In genomic region chr3:45592830-45593707, GRCh38 we compare ENCODE assay signal across 1 cellular context.
TF ChIP-seq lines count a peak whose summit lies in the region.

No MANE protein-coding gene starts in this region.

TF ChIP-seq in K562, 482 proteins besides CTCF, POLR2A, EP300 and RAD21 (continued from another document):
- 0 out of 4 replicates have a peak, but pooled peaks of 1 of the 2 experiments have one; percentile 45 for TF ChIP-seq BCLAF1 (IDR thresholded peaks at IDR 0.05; ENCODE audit: borderline replicate concordance in 1 of 2, control insufficient read depth in 1 of 2, low read depth in 2 of 2, low read length in 1 of 2)
- TF ChIP-seq MBD2 (IDR thresholded peaks at IDR 0.05; ENCODE audit: borderline replicate concordance, low read depth) = no peak
- peak; percentile 94 for TF ChIP-seq ZNF431 (CRISPR knock-in tag; IDR thresholded peaks at IDR 0.05)
- no peak for TF ChIP-seq TAL1 (IDR thresholded peaks at IDR 0.05)
- TF ChIP-seq, protein P1, sequence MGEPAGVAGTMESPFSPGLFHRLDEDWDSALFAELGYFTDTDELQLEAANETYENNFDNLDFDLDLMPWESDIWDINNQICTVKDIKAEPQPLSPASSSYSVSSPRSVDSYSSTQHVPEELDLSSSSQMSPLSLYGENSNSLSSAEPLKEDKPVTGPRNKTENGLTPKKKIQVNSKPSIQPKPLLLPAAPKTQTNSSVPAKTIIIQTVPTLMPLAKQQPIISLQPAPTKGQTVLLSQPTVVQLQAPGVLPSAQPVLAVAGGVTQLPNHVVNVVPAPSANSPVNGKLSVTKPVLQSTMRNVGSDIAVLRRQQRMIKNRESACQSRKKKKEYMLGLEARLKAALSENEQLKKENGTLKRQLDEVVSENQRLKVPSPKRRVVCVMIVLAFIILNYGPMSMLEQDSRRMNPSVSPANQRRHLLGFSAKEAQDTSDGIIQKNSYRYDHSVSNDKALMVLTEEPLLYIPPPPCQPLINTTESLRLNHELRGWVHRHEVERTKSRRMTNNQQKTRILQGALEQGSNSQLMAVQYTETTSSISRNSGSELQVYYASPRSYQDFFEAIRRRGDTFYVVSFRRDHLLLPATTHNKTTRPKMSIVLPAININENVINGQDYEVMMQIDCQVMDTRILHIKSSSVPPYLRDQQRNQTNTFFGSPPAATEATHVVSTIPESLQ (CRISPR knock-in tag; IDR thresholded peaks at IDR 0.05) = peak; percentile 17; the same call in 1 of the 2 replicates
- TF ChIP-seq, protein P2, sequence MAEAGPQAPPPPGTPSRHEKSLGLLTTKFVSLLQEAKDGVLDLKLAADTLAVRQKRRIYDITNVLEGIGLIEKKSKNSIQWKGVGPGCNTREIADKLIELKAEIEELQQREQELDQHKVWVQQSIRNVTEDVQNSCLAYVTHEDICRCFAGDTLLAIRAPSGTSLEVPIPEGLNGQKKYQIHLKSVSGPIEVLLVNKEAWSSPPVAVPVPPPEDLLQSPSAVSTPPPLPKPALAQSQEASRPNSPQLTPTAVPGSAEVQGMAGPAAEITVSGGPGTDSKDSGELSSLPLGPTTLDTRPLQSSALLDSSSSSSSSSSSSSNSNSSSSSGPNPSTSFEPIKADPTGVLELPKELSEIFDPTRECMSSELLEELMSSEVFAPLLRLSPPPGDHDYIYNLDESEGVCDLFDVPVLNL (CRISPR knock-in tag; IDR thresholded peaks at IDR 0.05; ENCODE audit: low read depth) = no peak; the same call in 1 of the 2 replicates
- TF ChIP-seq ZNF274 (IDR thresholded peaks at IDR 0.05; ENCODE audit: borderline replicate concordance, low read depth, low read length) = no peak
- 0 out of 2 replicates have a peak, but pooled peaks have one; percentile 10 for TF ChIP-seq SUPT5H (IDR thresholded peaks at IDR 0.05)
- no peak for TF ChIP-seq ZFP1 (CRISPR knock-in tag; IDR thresholded peaks at IDR 0.05)
- TF ChIP-seq ZNF263 (CRISPR knock-in tag; IDR thresholded peaks at IDR 0.05; ENCODE audit: borderline replicate concordance) = peak; percentile 82
- no peak for TF ChIP-seq ZNF23 (CRISPR knock-in tag; IDR thresholded peaks at IDR 0.05)
- TF ChIP-seq CHD4 (IDR thresholded peaks at IDR 0.05; ENCODE audit: insufficient read depth, insufficient replicate concordance, low read depth, low read length, poor library complexity, severe bottlenecking) = peak; percentile 81
- no peak for TF ChIP-seq ZNF707 (CRISPR knock-in tag; conservative IDR thresholded peaks at IDR 0.05)
- TF ChIP-seq HDGF (IDR thresholded peaks at IDR 0.05) = no peak
- no peak for TF ChIP-seq ELF2 (CRISPR knock-in tag; IDR thresholded peaks at IDR 0.05)
- no peak for TF ChIP-seq MEF2A (IDR thresholded peaks at IDR 0.05; ENCODE audit: control insufficient read depth, low read depth, low read length)
- TF ChIP-seq MAZ (CRISPR knock-in tag; conservative IDR thresholded peaks at IDR 0.05 in 1 of 2, IDR thresholded peaks at IDR 0.05 in 1 of 2) = peak in 1 of 2 experiments; percentile 18; a peak in 2 of 4 replicates
- TF ChIP-seq, protein P3, sequence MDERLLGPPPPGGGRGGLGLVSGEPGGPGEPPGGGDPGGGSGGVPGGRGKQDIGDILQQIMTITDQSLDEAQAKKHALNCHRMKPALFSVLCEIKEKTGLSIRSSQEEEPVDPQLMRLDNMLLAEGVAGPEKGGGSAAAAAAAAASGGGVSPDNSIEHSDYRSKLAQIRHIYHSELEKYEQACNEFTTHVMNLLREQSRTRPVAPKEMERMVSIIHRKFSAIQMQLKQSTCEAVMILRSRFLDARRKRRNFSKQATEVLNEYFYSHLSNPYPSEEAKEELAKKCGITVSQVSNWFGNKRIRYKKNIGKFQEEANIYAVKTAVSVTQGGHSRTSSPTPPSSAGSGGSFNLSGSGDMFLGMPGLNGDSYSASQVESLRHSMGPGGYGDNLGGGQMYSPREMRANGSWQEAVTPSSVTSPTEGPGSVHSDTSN (CRISPR knock-in tag; IDR thresholded peaks at IDR 0.05; ENCODE audit: low read depth) = no peak
- TF ChIP-seq, protein P3 (tag; conservative IDR thresholded peaks at IDR 0.05; ENCODE audit: low read depth) = no peak
- no peak for TF ChIP-seq MCM2 (IDR thresholded peaks at IDR 0.05; ENCODE audit: low read depth)
- TF ChIP-seq CXXC5 (CRISPR knock-in tag; IDR thresholded peaks at IDR 0.05) = peak; percentile 85
- no peak for TF ChIP-seq GABPA (tag; conservative IDR thresholded peaks at IDR 0.05; ENCODE audit: low read depth)
- TF ChIP-seq ZNF589 (CRISPR knock-in tag; IDR thresholded peaks at IDR 0.05; ENCODE audit: low read depth) = peak; percentile 81; the same call in 1 of the 2 replicates
- TF ChIP-seq RBM39 (optimal IDR thresholded peaks at IDR 0.05; ENCODE audit: low read depth, low read length) = no peak
- no peak for TF ChIP-seq NCOA6 (IDR thresholded peaks at IDR 0.05)
- peak in 2 of 3 experiments; percentile 24 to 68 for TF ChIP-seq YY1 (IDR thresholded peaks at IDR 0.05; ENCODE audit: borderline replicate concordance in 1 of 3, control insufficient read depth in 1 of 3, extremely low read depth in 1 of 3, insufficient read depth in 3 of 3, insufficient read length in 1 of 3, insufficient replicate concordance in 2 of 3, low read depth in 1 of 3, low read length in 2 of 3)
- TF ChIP-seq ESRRB (CRISPR knock-in tag; IDR thresholded peaks at IDR 0.05; ENCODE audit: borderline replicate concordance) = no peak
- peak; percentile 23; the same call in 1 of the 2 replicates for TF ChIP-seq TARDBP (IDR thresholded peaks at IDR 0.05)
- TF ChIP-seq, protein P4, sequence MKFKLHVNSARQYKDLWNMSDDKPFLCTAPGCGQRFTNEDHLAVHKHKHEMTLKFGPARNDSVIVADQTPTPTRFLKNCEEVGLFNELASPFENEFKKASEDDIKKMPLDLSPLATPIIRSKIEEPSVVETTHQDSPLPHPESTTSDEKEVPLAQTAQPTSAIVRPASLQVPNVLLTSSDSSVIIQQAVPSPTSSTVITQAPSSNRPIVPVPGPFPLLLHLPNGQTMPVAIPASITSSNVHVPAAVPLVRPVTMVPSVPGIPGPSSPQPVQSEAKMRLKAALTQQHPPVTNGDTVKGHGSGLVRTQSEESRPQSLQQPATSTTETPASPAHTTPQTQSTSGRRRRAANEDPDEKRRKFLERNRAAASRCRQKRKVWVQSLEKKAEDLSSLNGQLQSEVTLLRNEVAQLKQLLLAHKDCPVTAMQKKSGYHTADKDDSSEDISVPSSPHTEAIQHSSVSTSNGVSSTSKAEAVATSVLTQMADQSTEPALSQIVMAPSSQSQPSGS (CRISPR knock-in tag; IDR thresholded peaks at IDR 0.05) = 0 out of 2 replicates have a peak, but pooled peaks have one; percentile 33
- TF ChIP-seq NKRF (IDR thresholded peaks at IDR 0.05; ENCODE audit: borderline replicate concordance) = peak; percentile 84; the same call in 1 of the 2 replicates
- TF ChIP-seq NBN (IDR thresholded peaks at IDR 0.05; ENCODE audit: low read depth) = peak; percentile 71
- TF ChIP-seq KAT8 (IDR thresholded peaks at IDR 0.05; ENCODE audit: low read depth) = no peak
- peak; percentile 99 for TF ChIP-seq ZNF511 (CRISPR knock-in tag; IDR thresholded peaks at IDR 0.05)
- TF ChIP-seq ERF (CRISPR knock-in tag; IDR thresholded peaks at IDR 0.05) = peak; percentile 63
- TF ChIP-seq ZNF384 (IDR thresholded peaks at IDR 0.05; ENCODE audit: low read depth, low read length) = peak; percentile 41; the same call in 1 of the 2 replicates
- no peak for TF ChIP-seq MEIS2 (IDR thresholded peaks at IDR 0.05; ENCODE audit: partially characterized antibody)
- peak; percentile 96 for TF ChIP-seq MYC (IDR thresholded peaks at IDR 0.05; ENCODE audit: low read depth, low read length)
- peak; percentile 79 for TF ChIP-seq MYC (CRISPR knock-in tag; IDR thresholded peaks at IDR 0.05; ENCODE audit: borderline replicate concordance, low read depth)
- 0 out of 2 replicates have a peak, but pooled peaks have one; percentile 62 for TF ChIP-seq PRMT5 (CRISPR knock-in tag; IDR thresholded peaks at IDR 0.05)
